27 cellular contexts compared by ENCODE assay signal in genomic region chr3:71718069-71718468, GRCh38. TPM values are rescaled to one million over a fixed set of nuclear protein-coding genes. Genes with fewer than 3 reads are reported as not detected.
A peak's percentile ranks its signal among the peaks of the same experiment; 100 is the strongest.
DNase-seq lines count a peak whose midpoint lies in the region; ATAC-seq and TF ChIP-seq lines count a peak whose summit lies in the region.
"Had no signal": no experiment of that assay in that cellular context is flagged by ENCODE, and none has a peak within 500 bp of the region (broad histone marks: within the 10 kb centered on the region; RNA-seq: fewer than 3 reads in every experiment).

No MANE protein-coding gene starts in this region.

- ATAC-seq in activated T-cell treated with anti-CD3 and anti-CD28 coated beads, Interleukin-2, amount 50 U/mL, for 4 hours, result peak; percentile 21 to 30
- peak; percentile 44 for ATAC-seq in activated T-helper 17 cell treated with anti-CD3 and anti-CD28 coated beads, Interleukin-2, amount 50 U/mL, for 72 hours (replicated peaks)
- peak; percentile 44 to 90 (median 71) for ATAC-seq in natural killer cell
- no peak for ATAC-seq in GM19395 (IDR thresholded peaks at IDR 0.05; ENCODE audit: unreplicated experiment)
- ATAC-seq: GM23338, heart left ventricle, left colon had no signal

- no peaks in the 10 kb centered on the region for H3K36me3 ChIP-seq in Peyer's patch
- H3K36me3 ChIP-seq: BLaER1 treated with 17β-estradiol and CSF1 and Interleukin-3, amounts not matched to agents 10 nM and 100 nM; heart left ventricle; ovary; right atrium auricular region had no signal

- peak overlapping the region; percentile 72 for H3K27ac Mint-ChIP-seq in activated T-helper 17 cell treated with anti-CD3 and anti-CD28 coated beads, Interleukin-2, amount 50 U/mL, for 72 hours
- peak overlapping the region; percentile 76 to 97 for H3K27ac Mint-ChIP-seq in natural killer cell
- H3K27ac Mint-ChIP-seq: GM23338, naive B cell had no signal

- H3K27me3 ChIP-seq in Peyer's patch, result no peaks in the 10 kb centered on the region
- H3K27me3 ChIP-seq: heart left ventricle, ovary, right atrium auricular region had no signal

- peak overlapping the region; percentile 27 for H3K4me3 Mint-ChIP-seq in activated T-cell treated with anti-CD3 and anti-CD28 coated beads, Interleukin-2, amount 50 U/mL, for 4 hours
- H3K4me3 Mint-ChIP-seq in activated T-helper 17 cell treated with anti-CD3 and anti-CD28 coated beads, Interleukin-2, amount 50 U/mL, for 72 hours, result peak overlapping the region; percentile 63
- H3K4me3 Mint-ChIP-seq in natural killer cell, result peak overlapping the region; percentile 32
- H3K4me3 Mint-ChIP-seq: GM23338 had no signal

- no peak overlapping the region for H3K27ac ChIP-seq in Peyer's patch
- H3K27ac ChIP-seq: BLaER1 treated with 17β-estradiol and CSF1 and Interleukin-3, amounts not matched to agents 10 nM and 100 nM; ovary; right atrium auricular region had no signal

- no peak for TF ChIP-seq CTCF in Peyer's patch (IDR thresholded peaks at IDR 0.05)
- no peak for TF ChIP-seq CTCF in natural killer cell (IDR thresholded peaks at IDR 0.05)

- H3K9me3 ChIP-seq in Peyer's patch, result no peaks in the 10 kb centered on the region
- H3K9me3 ChIP-seq: BLaER1 treated with 17β-estradiol and CSF1 and Interleukin-3, amounts not matched to agents 10 nM and 100 nM; heart left ventricle; ovary; right atrium auricular region; SK-N-SH had no signal

- intact Hi-C loops in natural killer cell (cut with micrococcal nuclease), result no loop called here

- DNase-seq in activated T-cell treated with anti-CD3 and anti-CD28 coated beads, Interleukin-2, amount 50 U/mL, for 4 hours, result no peak
- no peak for DNase-seq in activated T-cell treated with anti-CD3 and anti-CD28 coated beads, Interleukin-2, amount 50 U/mL, for 1 hour
- DNase-seq in Peyer's patch (peak in 2 of 3 donors; percentile 21 to 70), natural killer cell (no peak), SW 1271 (lab: John Stamatoyannopoulos, UW) (no peak)
- DNase-seq in stimulated activated CD4-positive, alpha-beta T cell treated with anti-CD3 and anti-CD28 coated beads, Interleukin-1b, Interleukin-23, amount 100 ng/mL, for 48 hours, result no peak
- DNase-seq: activated CD4-positive, alpha-beta T cell treated with anti-CD3 and anti-CD28 coated beads, Interleukin-2, amount 50 U/mL, for 4 hours; anterior cingulate cortex; heart left ventricle; KG1; left colon; mesendoderm; naive B cell; NCI-H2171; NCI-H524; ovary; RPMI8226; SK-N-SH; stimulated activated CD4-positive, alpha-beta T cell treated with anti-CD3 and anti-CD28 coated beads, Interleukin-12 subunit alpha, Interleukin-12 subunit beta, amount 100 ng/mL, for 4 hours; substantia nigra had no signal

- H3K4me1 ChIP-seq in Peyer's patch, result peaks cover 0 to 6% (median 0%) of the 10 kb centered on the region in 4 donors

- peaks cover 90% of the 10 kb centered on the region for H3K4me1 Mint-ChIP-seq in activated T-cell treated with anti-CD3 and anti-CD28 coated beads, Interleukin-2, amount 50 U/mL, for 4 hours (ENCODE audit: low read depth)
- H3K4me1 Mint-ChIP-seq in activated T-helper 17 cell treated with anti-CD3 and anti-CD28 coated beads, Interleukin-2, amount 50 U/mL, for 72 hours, result peaks cover 76% of the 10 kb centered on the region
- peaks cover 81 to 93% of the 10 kb centered on the region in 2 donors for H3K4me1 Mint-ChIP-seq in natural killer cell

- H3K36me3 Mint-ChIP-seq in activated T-cell treated with anti-CD3 and anti-CD28 coated beads, Interleukin-2, amount 50 U/mL, for 4 hours (ENCODE audit: insufficient read depth), result peaks cover 13% of the 10 kb centered on the region
- H3K36me3 Mint-ChIP-seq in activated T-helper 17 cell treated with anti-CD3 and anti-CD28 coated beads, Interleukin-2, amount 50 U/mL, for 72 hours (ENCODE audit: low read depth), result no peaks in the 10 kb centered on the region
- H3K36me3 Mint-ChIP-seq in natural killer cell, result no peaks in the 10 kb centered on the region
- H3K36me3 Mint-ChIP-seq: naive B cell had no signal

- H3K27me3 Mint-ChIP-seq in activated T-cell treated with anti-CD3 and anti-CD28 coated beads, Interleukin-2, amount 50 U/mL, for 4 hours (ENCODE audit: low read depth), result no peaks in the 10 kb centered on the region
- no peaks in the 10 kb centered on the region for H3K27me3 Mint-ChIP-seq in activated T-helper 17 cell treated with anti-CD3 and anti-CD28 coated beads, Interleukin-2, amount 50 U/mL, for 72 hours
- no peaks in the 10 kb centered on the region for H3K27me3 Mint-ChIP-seq in natural killer cell (ENCODE audit: low read depth in 2 of 2)

- H3K9me3 Mint-ChIP-seq in activated T-cell treated with anti-CD3 and anti-CD28 coated beads, Interleukin-2, amount 50 U/mL, for 4 hours, result no peaks in the 10 kb centered on the region
- H3K9me3 Mint-ChIP-seq in activated T-helper 17 cell treated with anti-CD3 and anti-CD28 coated beads, Interleukin-2, amount 50 U/mL, for 72 hours, result no peaks in the 10 kb centered on the region
- no peaks in the 10 kb centered on the region for H3K9me3 Mint-ChIP-seq in natural killer cell
- H3K9me3 Mint-ChIP-seq: GM23338, naive B cell had no signal

- no peak overlapping the region for H3K4me3 ChIP-seq in Peyer's patch
- H3K4me3 ChIP-seq: BLaER1 treated with 17β-estradiol and CSF1 and Interleukin-3, amounts not matched to agents 10 nM and 100 nM; GM23338; heart left ventricle; ovary; right atrium auricular region had no signal

- TF ChIP-seq POLR2A in Peyer's patch (IDR thresholded peaks at IDR 0.05), result no peak

RNA-seq across cellular contexts. Expression of gene EIF4E3, which starts 7.1 kb away (rescaled TPM):
- 10 to 100 TPM; 13.4 to 17.0 (median 14.3) TPM for total RNA-seq in activated T-cell treated with anti-CD3 and anti-CD28 coated beads, Interleukin-2, amount 50 U/mL, for 4 hours
- total RNA-seq in Peyer's patch (10 to 100 TPM; 20.6 to 40.8 (median 23.9) TPM), natural killer cell (10 to 100 TPM; 44.9 to 52.2 (median 46.7) TPM)
- 10 to 100 TPM; 25.3 to 27.4 TPM for total RNA-seq in activated T-helper 17 cell treated with anti-CD3 and anti-CD28 coated beads, Interleukin-2, amount 50 U/mL, for 72 hours

RNA-seq across cellular contexts. Expression of gene GPR27, which starts 35.6 kb away (rescaled TPM):
- total RNA-seq in activated T-cell treated with anti-CD3 and anti-CD28 coated beads, Interleukin-2, amount 50 U/mL, for 4 hours, result 1 to 10 TPM; 2.0 to 2.4 (median 2.3) TPM
- total RNA-seq in Peyer's patch (not detected), natural killer cell (1 to 10 TPM in 1 of 3 donors, under 1 TPM in 1, not detected in 1; 0.14 to 2.8 TPM)
- total RNA-seq in activated T-helper 17 cell treated with anti-CD3 and anti-CD28 coated beads, Interleukin-2, amount 50 U/mL, for 72 hours, result 1 to 10 TPM in 1 of 2 donors, under 1 TPM in 1; 0.32 to 2.5 TPM
- total RNA-seq: dermis microvascular lymphatic vessel endothelial cell, fibroblast of villous mesenchyme had no signal

Comparison
In these comparisons a context has a peak if more than half of its experiments do, and no peak if none do; other contexts are left out.
1. DNase-seq: peak in Peyer's patch (2 of 3); none in activated T-cell treated with anti-CD3 and anti-CD28 coated beads, Interleukin-2, amount 50 U/mL, for 4 hours (single experiment), activated T-cell treated with anti-CD3 and anti-CD28 coated beads, Interleukin-2, amount 50 U/mL, for 1 hour (single experiment), natural killer cell (single experiment), SW 1271 (0 of 2) and stimulated activated CD4-positive, alpha-beta T cell treated with anti-CD3 and anti-CD28 coated beads, Interleukin-1b, Interleukin-23, amount 100 ng/mL, for 48 hours (single experiment).
2. Peak in every context shown above with its lines, with median percentiles within 50 percentile points of each other: H3K4me3 Mint-ChIP-seq.